In genomic region chr10:45592432-45592831, GRCh38 we compare ENCODE assay signal across 1 cellular context.
TF ChIP-seq lines count a peak whose summit lies in the region.

No MANE protein-coding gene starts in this region.

TF ChIP-seq in K562, 482 proteins besides CTCF, POLR2A, EP300 and RAD21 (continued from another document):
- TF ChIP-seq, protein P1, sequence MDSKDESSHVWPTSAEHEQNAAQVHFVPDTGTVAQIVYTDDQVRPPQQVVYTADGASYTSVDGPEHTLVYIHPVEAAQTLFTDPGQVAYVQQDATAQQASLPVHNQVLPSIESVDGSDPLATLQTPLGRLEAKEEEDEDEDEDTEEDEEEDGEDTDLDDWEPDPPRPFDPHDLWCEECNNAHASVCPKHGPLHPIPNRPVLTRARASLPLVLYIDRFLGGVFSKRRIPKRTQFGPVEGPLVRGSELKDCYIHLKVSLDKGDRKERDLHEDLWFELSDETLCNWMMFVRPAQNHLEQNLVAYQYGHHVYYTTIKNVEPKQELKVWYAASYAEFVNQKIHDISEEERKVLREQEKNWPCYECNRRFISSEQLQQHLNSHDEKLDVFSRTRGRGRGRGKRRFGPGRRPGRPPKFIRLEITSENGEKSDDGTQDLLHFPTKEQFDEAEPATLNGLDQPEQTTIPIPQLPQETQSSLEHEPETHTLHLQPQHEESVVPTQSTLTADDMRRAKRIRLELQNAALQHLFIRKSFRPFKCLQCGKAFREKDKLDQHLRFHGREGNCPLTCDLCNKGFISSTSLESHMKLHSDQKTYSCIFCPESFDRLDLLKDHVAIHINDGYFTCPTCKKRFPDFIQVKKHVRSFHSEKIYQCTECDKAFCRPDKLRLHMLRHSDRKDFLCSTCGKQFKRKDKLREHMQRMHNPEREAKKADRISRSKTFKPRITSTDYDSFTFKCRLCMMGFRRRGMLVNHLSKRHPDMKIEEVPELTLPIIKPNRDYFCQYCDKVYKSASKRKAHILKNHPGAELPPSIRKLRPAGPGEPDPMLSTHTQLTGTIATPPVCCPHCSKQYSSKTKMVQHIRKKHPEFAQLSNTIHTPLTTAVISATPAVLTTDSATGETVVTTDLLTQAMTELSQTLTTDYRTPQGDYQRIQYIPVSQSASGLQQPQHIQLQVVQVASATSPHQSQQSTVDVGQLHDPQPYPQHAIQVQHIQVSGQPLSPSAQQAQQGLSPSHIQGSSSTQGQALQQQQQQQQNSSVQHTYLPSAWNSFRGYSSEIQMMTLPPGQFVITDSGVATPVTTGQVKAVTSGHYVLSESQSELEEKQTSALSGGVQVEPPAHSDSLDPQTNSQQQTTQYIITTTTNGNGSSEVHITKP (IDR thresholded peaks at IDR 0.05; ENCODE audit: partially characterized antibody) = peak; percentile 61
